Comparison of ENCODE assay signal across 19 cellular contexts in the genomic region with DNA sequence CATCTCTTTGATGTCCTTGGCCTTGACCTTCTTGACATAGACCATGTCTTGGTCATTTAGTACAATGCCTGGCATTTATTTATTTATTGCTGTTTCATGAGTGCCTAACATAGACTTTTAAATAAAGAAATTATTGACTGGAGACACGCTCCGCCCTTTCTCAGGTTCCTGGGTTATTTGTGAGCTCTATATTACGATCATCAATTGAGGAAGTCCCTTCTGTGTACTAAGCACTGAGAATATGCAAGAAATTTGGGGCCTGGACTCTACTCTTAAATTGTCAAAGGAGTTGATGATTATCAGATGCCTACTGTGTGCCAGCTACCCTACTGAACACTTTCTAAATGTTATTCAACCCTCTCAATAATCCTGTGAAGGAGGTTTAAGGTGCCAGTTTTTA.
"Had no signal": no experiment of that assay in that cellular context is flagged by ENCODE, and none has a peak within 500 bp of the region (broad histone marks: within the 10 kb centered on the region; RNA-seq: fewer than 3 reads in every experiment).

No MANE protein-coding gene starts in this region.

- H3K4me3 Mint-ChIP-seq: nephron, T-helper 17 cell had no signal

- DNase-seq: activated CD4-positive, alpha-beta T cell treated with anti-CD3 and anti-CD28 coated beads, Interleukin-2, amount 10 ng/mL, durations not matched to agents 24 days and 14 days; activated CD8-positive, alpha-beta memory T cell treated with anti-CD3 and anti-CD28 coated beads, Interleukin-2, amount 50 U/mL, for 48 hours; activated naive CD4-positive, alpha-beta T cell; anterior cingulate cortex; body of pancreas; cortex of kidney; erythroblast; foreskin fibroblast; heart right ventricle; islet precursor cell; left cardiac atrium; midbrain; right cardiac atrium; stimulated activated CD4-positive, alpha-beta T cell treated with anti-CD3 and anti-CD28 coated beads, Interleukin-12 subunit alpha, Interleukin-12 subunit beta, amount 100 ng/mL, for 4 hours; stimulated activated CD4-positive, alpha-beta T cell treated with anti-CD3 and anti-CD28 coated beads, Interleukin-1b, Interleukin-23, amount 100 ng/mL, for 48 hours; SW 1271; T-helper 17 cell; upper lobe of left lung had no signal

- H3K27me3 Mint-ChIP-seq: activated CD4-positive, alpha-beta T cell treated with anti-CD3 and anti-CD28 coated beads, Interleukin-2, amount 10 ng/mL, durations not matched to agents 24 days and 14 days; T-helper 17 cell had no signal

- H3K4me1 Mint-ChIP-seq: nephron had no signal

- H3K9me3 Mint-ChIP-seq: activated CD4-positive, alpha-beta T cell treated with anti-CD3 and anti-CD28 coated beads, Interleukin-2, amount 10 ng/mL, durations not matched to agents 24 days and 14 days had no signal

- H3K27ac Mint-ChIP-seq: nephron had no signal
